In genomic region chr16:58121132-58121531, GRCh38 we compare ENCODE assay signal across 13 cellular contexts. TPM values are rescaled to one million over a fixed set of nuclear protein-coding genes. Genes with fewer than 3 reads are reported as not detected.
DNase-seq lines count a peak whose midpoint lies in the region; ATAC-seq and TF ChIP-seq lines count a peak whose summit lies in the region.
"Had no signal": no experiment of that assay in that cellular context is flagged by ENCODE, and none has a peak within 500 bp of the region (broad histone marks: within the 10 kb centered on the region; RNA-seq: fewer than 3 reads in every experiment).

No MANE protein-coding gene starts in this region.

- H3K36me3 ChIP-seq in GM23248 (ENCODE audit: low read depth) (peaks cover 6% of the 10 kb centered on the region; the same call in 1 of the 2 replicates), gastroesophageal sphincter (peaks cover 0 to 5% of the 10 kb centered on the region in 2 donors), neuron (ENCODE audit: insufficient read depth, low read length) (peaks cover 14% of the 10 kb centered on the region), testis (ENCODE audit: low read depth, missing control alignments) (no peaks in the 10 kb centered on the region)
- H3K36me3 ChIP-seq: pancreas had no signal

- H2AFZ ChIP-seq in GM23248 (no peak overlapping the region), neuron (ENCODE audit: low read depth, low read length) (no peak overlapping the region)

- H3K79me2 ChIP-seq in GM23248 (ENCODE audit: insufficient read depth), result peaks cover 100% of the 10 kb centered on the region

- H3F3A ChIP-seq in GM23248 (ENCODE audit: insufficient read depth), result peaks cover 32% of the 10 kb centered on the region

- in situ Hi-C loops in GM23248 (cut with MboI), result no loop called here
- in situ Hi-C loops in GM13976 (cut with MboI; ENCODE audit: low sequenced_read_pairs, unreplicated experiment), result loop anchor here (10.0 kb wide), 1 partner anchor 106 kb away; no protein-coding TSS in a partner anchor

- TF ChIP-seq CTCF in VCaP (conservative IDR thresholded peaks at IDR 0.05) (no peak), gastroesophageal sphincter (IDR thresholded peaks at IDR 0.05) (no peak), GM13976 (IDR thresholded peaks at IDR 0.05; ENCODE audit: borderline replicate concordance, control extremely low read depth, extremely low read depth, insufficient read depth, missing control alignments) (no peak), testis (IDR thresholded peaks at IDR 0.05) (no peak)

- peaks cover 4% of the 10 kb centered on the region; the same call in 1 of the 2 replicates for H4K20me1 ChIP-seq in GM23248 (ENCODE audit: insufficient read depth)

- 41 to 42% methylated on average over 6 of the region's 6 CpGs for WGBS in GM23248 (ENCODE audit: low coverage in 1 of 2, low lambda C conversion rate in 2 of 2, missing lambda C conversion rate in 2 of 2), 2 experiments
- 13 to 50% methylated on average over 3 to 6 of the region's 6 CpGs for WGBS in gastroesophageal sphincter (ENCODE audit: low coverage in 1 of 2), 2 donors
- 39 to 43% methylated on average over 6 of the region's 6 CpGs for WGBS in testis, 2 donors

- TF ChIP-seq POLR2A in gastroesophageal sphincter (IDR thresholded peaks at IDR 0.05) (no peak), erythroblast (IDR thresholded peaks at IDR 0.05; ENCODE audit: low read length) (no peak), testis (IDR thresholded peaks at IDR 0.05) (no peak)

- H3K4me3 ChIP-seq in GM23248, result peak overlapping the region; percentile 52
- H3K4me3 ChIP-seq in gastroesophageal sphincter, result no peak overlapping the region
- peak overlapping the region; percentile 28 for H3K4me3 ChIP-seq in neuron (ENCODE audit: low read length)
- no peak overlapping the region for H3K4me3 ChIP-seq in testis
- H3K4me3 ChIP-seq: pancreas had no signal

- DNase-seq in GM23248, result peak; percentile 13
- no peak for DNase-seq in erythroblast (lab: John Stamatoyannopoulos, UW)
- no peak for DNase-seq in GM13976 (ENCODE audit: low spot score)
- DNase-seq in testis, result no peak
- no peak for DNase-seq in activated CD4-positive, alpha-beta T cell treated with anti-CD3 and anti-CD28 coated beads, Interleukin-2, amount 50 U/mL, for 4 hours
- DNase-seq: activated gamma-delta T cell; central memory CD4-positive, alpha-beta T cell; stimulated activated naive CD4-positive, alpha-beta T cell treated with Interleukin-2 at 50 U/mL for 16 hours; SW 1271 had no signal

- H3K27me3 ChIP-seq in GM23248 (replicated peaks; ENCODE audit: insufficient read depth) (no peaks in the 10 kb centered on the region), gastroesophageal sphincter (no peaks in the 10 kb centered on the region), neuron (ENCODE audit: insufficient read depth, low read length) (no peaks in the 10 kb centered on the region), testis (no peaks in the 10 kb centered on the region)
- H3K27me3 ChIP-seq: pancreas had no signal

- H3K4me2 ChIP-seq in GM23248 (ENCODE audit: unreplicated experiment), result peak overlapping the region; percentile 80

- H3K4me1 ChIP-seq in GM23248 (ENCODE audit: insufficient read depth) (peaks cover 45% of the 10 kb centered on the region), gastroesophageal sphincter (peaks cover 12 to 97% (median 28%) of the 10 kb centered on the region in 3 donors), neuron (ENCODE audit: insufficient read depth, low read length) (peaks cover 56% of the 10 kb centered on the region), testis (peaks cover 65% of the 10 kb centered on the region)

- H3K27ac ChIP-seq in GM23248, result peak overlapping the region; percentile 42
- peak overlapping the region; percentile 46 for H3K27ac ChIP-seq in VCaP
- H3K27ac ChIP-seq in gastroesophageal sphincter, result peak overlapping the region; percentile 1 to 42 (median 28)
- no peak overlapping the region for H3K27ac ChIP-seq in testis

- ATAC-seq in gastroesophageal sphincter, result no peak

- intact Hi-C loops in testis (cut with DNase I; ENCODE audit: low total_unique reads), result loop anchor here (5.0 kb wide), 1 partner anchor 94 kb away; the partner anchor contains the start of gene MMP15

- H3K9me2 ChIP-seq in GM23248 (ENCODE audit: insufficient read depth), result no peaks in the 10 kb centered on the region

- TF ChIP-seq EP300 in gastroesophageal sphincter (IDR thresholded peaks at IDR 0.05), result no peak

- peak overlapping the region; percentile 54 for H3K9ac ChIP-seq in GM23248

- H3K9me3 ChIP-seq in GM23248 (ENCODE audit: low read depth), result no peaks in the 10 kb centered on the region
- H3K9me3 ChIP-seq in gastroesophageal sphincter, result no peaks in the 10 kb centered on the region
- no peaks in the 10 kb centered on the region for H3K9me3 ChIP-seq in neuron (ENCODE audit: low read length)
- no peaks in the 10 kb centered on the region for H3K9me3 ChIP-seq in testis
- H3K9me3 ChIP-seq: pancreas had no signal

RNA-seq across cellular contexts. Expression of gene CFAP20, which starts 8.0 kb away (rescaled TPM):
- 33.4 and 77.2 TPM in 2 replicates for total RNA-seq in GM23248 (2014; rRNA removed; shearing (Covaris generic))
- polyA plus RNA-seq in GM23248 (2016; fragmentation: Nextera tagmentation; extraction: Ambion mirVana) (49.5 and 50.7 TPM in 2 replicates), testis (ENCODE audit: insufficient read depth, low read depth, low replicate concordance) (98.6 TPM)
- total RNA-seq in gastroesophageal sphincter (10 to 100 TPM; 14.8 to 48.3 (median 25.7) TPM), testis (10 to 100 TPM; 91.5 to 92.4 TPM)

Comparison
In these comparisons a context has a peak if more than half of its experiments do, and no peak if none do; other contexts are left out.
1. H3K27ac ChIP-seq: peak in GM23248 (single experiment), VCaP (single experiment) and gastroesophageal sphincter (4 of 4); none in testis (0 of 2).
2. H3K4me3 ChIP-seq: peak in GM23248 (single experiment) and neuron (single experiment); none in gastroesophageal sphincter (0 of 2) and testis (0 of 2).